2 cellular contexts compared by ENCODE assay signal in genomic region chr12:104290320-104290719, GRCh38.
TF ChIP-seq lines count a peak whose summit lies in the region.

No MANE protein-coding gene starts in this region.

TF ChIP-seq in A549, 52 proteins besides CTCF, POLR2A, EP300 and RAD21 (continued from another document and continues in another):
- TF ChIP-seq PBX3 (IDR thresholded peaks at IDR 0.05) (no peak), ESRRA (IDR thresholded peaks at IDR 0.05; ENCODE audit: borderline replicate concordance, low read length) (no peak), EHMT2 (IDR thresholded peaks at IDR 0.05; ENCODE audit: low read depth) (no peak), CBX8 (IDR thresholded peaks at IDR 0.05) (no peak), POLR2AphosphoS2 (conservative IDR thresholded peaks at IDR 0.05; ENCODE audit: low read length) (peak; percentile 74; the same call in 1 of the 2 replicates), EHF (CRISPR knock-in tag; IDR thresholded peaks at IDR 0.05) (0 out of 2 replicates have a peak, but pooled peaks have one; percentile 24), HES2 (IDR thresholded peaks at IDR 0.05) (no peak), MAFK (IDR thresholded peaks at IDR 0.05; ENCODE audit: partially characterized antibody) (no peak), KDM1A (IDR thresholded peaks at IDR 0.05; ENCODE audit: low read depth) (no peak), E2F6 (IDR thresholded peaks at IDR 0.05; ENCODE audit: borderline replicate concordance, low read depth) (no peak), RARB (CRISPR knock-in tag; IDR thresholded peaks at IDR 0.05) (peak; percentile 82), SREBF2 (IDR thresholded peaks at IDR 0.05) (no peak), NR3C1 (IDR thresholded peaks at IDR 0.05) (no peak), ZNF302 (CRISPR knock-in tag; IDR thresholded peaks at IDR 0.05) (no peak), FOSL2 (IDR thresholded peaks at IDR 0.05) (no peak), FOSL2 (CRISPR knock-in tag; IDR thresholded peaks at IDR 0.05) (no peak), SMC3 (IDR thresholded peaks at IDR 0.05) (no peak), CBX2 (IDR thresholded peaks at IDR 0.05; ENCODE audit: borderline replicate concordance, low read depth) (no peak), RNF2 (IDR thresholded peaks at IDR 0.05; ENCODE audit: borderline replicate concordance, low read depth) (no peak), ZFP36 (IDR thresholded peaks at IDR 0.05; ENCODE audit: borderline replicate concordance, partially characterized antibody) (no peak), CEBPB (IDR thresholded peaks at IDR 0.05) (peak; percentile 44 to 73; a peak in 3 of 4 replicates), GATA3 (IDR thresholded peaks at IDR 0.05; ENCODE audit: borderline replicate concordance) (no peak), BHLHE40 (IDR thresholded peaks at IDR 0.05; ENCODE audit: low read depth, low read length) (no peak), PHF8 (IDR thresholded peaks at IDR 0.05; ENCODE audit: borderline replicate concordance, low read depth) (no peak), JUNB (IDR thresholded peaks at IDR 0.05) (no peak), NPAS2 (CRISPR knock-in tag; IDR thresholded peaks at IDR 0.05; ENCODE audit: borderline replicate concordance) (no peak), MAZ (IDR thresholded peaks at IDR 0.05; ENCODE audit: borderline replicate concordance, low read depth, low read length) (no peak), HMGXB4 (CRISPR knock-in tag; IDR thresholded peaks at IDR 0.05; ENCODE audit: borderline replicate concordance) (peak; percentile 9), KDM5A (IDR thresholded peaks at IDR 0.05) (no peak), BCL3 (IDR thresholded peaks at IDR 0.05) (no peak), NFE2L2 (conservative IDR thresholded peaks at IDR 0.05; ENCODE audit: low read length) (no peak), MYC (IDR thresholded peaks at IDR 0.05; ENCODE audit: borderline replicate concordance, low read length) (no peak), FOXS1 (CRISPR knock-in tag; IDR thresholded peaks at IDR 0.05) (no peak), ZSCAN20 (CRISPR knock-in tag; IDR thresholded peaks at IDR 0.05) (no peak), ELK1 (IDR thresholded peaks at IDR 0.05; ENCODE audit: low read depth, low read length) (no peak), HOXB13 (CRISPR knock-in tag; IDR thresholded peaks at IDR 0.05; ENCODE audit: low read depth) (no peak), HEYL (CRISPR knock-in tag; IDR thresholded peaks at IDR 0.05) (no peak), HOXB5 (CRISPR knock-in tag; IDR thresholded peaks at IDR 0.05) (no peak)

TF ChIP-seq in GM23338, 12 proteins besides CTCF, POLR2A, EP300 and RAD21 (continued from another document):
- TF ChIP-seq ETS1 (IDR thresholded peaks at IDR 0.05) (no peak), JUNB (IDR thresholded peaks at IDR 0.05; ENCODE audit: unreplicated experiment) (no peak), CREB1 (CRISPR knock-in tag; IDR thresholded peaks at IDR 0.05; ENCODE audit: low read depth) (no peak), ZNF462 (CRISPR knock-in tag; IDR thresholded peaks at IDR 0.05) (no peak), ZNF331 (CRISPR knock-in tag; IDR thresholded peaks at IDR 0.05; ENCODE audit: low read depth) (no peak)
